ENCODE assay signal across 24 cellular contexts in the genomic region with DNA sequence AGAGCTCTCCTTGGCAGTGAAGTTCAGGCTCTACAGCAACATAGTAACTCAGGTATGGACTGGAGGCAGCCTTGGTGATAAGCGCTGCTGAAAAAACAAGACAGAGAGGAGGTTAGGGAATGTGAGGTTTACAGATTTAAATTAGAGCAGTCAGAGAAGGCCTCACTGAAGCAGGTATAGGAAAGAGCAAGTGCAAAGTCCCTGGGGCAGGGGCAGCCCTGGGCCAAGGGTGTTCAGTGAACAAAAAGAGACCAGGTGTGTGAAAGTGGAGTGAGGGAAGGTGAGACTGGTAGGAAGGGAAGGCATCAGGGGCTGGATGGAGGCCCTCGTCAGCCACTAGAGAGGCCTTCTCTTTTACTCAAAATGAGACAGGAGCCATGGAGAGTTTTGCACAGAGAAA.
"Had no signal": no experiment of that assay in that cellular context is flagged by ENCODE, and none has a peak within 500 bp of the region (broad histone marks: within the 10 kb centered on the region; RNA-seq: fewer than 3 reads in every experiment).

No MANE protein-coding gene starts in this region.

- H3K27ac ChIP-seq: dorsolateral prefrontal cortex, epithelial cell of prostate, esophagus squamous epithelium, gastrocnemius medialis, heart right ventricle, left lung had no signal

- H3K27me3 ChIP-seq: dorsolateral prefrontal cortex, esophagus squamous epithelium, gastrocnemius medialis, heart right ventricle, left lung had no signal

- DNase-seq: dermis blood vessel endothelial cell; dorsolateral prefrontal cortex; effector CD4-positive, alpha-beta T cell; effector memory CD8-positive, alpha-beta T cell; erythroblast; esophagus squamous epithelium; foreskin fibroblast; foreskin melanocyte; gastrocnemius medialis; glutamatergic neuron; head of caudate nucleus; heart right ventricle; hippocampal formation; left cardiac atrium; left lung; left ventricle myocardium superior; mammary epithelial cell; mucosa of descending colon had no signal

- H3K4me3 ChIP-seq: coronary artery, dorsolateral prefrontal cortex, esophagus squamous epithelium, gastrocnemius medialis, heart right ventricle, left lung, lung, mucosa of descending colon had no signal

- H3K4me3 Mint-ChIP-seq: effector memory CD8-positive, alpha-beta T cell; endodermal cell; memory B cell had no signal

- ATAC-seq: effector memory CD8-positive, alpha-beta T cell; esophagus mucosa; gastrocnemius medialis; mucosa of descending colon had no signal

- H3K9me3 Mint-ChIP-seq: effector memory CD8-positive, alpha-beta T cell; endodermal cell; memory B cell had no signal

- H3K36me3 ChIP-seq: gastrocnemius medialis, left lung had no signal

- H3K36me3 Mint-ChIP-seq: memory B cell had no signal

- H3K4me1 ChIP-seq: esophagus squamous epithelium, gastrocnemius medialis, left lung had no signal

- H3K27ac Mint-ChIP-seq: effector memory CD8-positive, alpha-beta T cell; memory B cell had no signal

- H3K4me1 Mint-ChIP-seq: endodermal cell, memory B cell had no signal

- H3K9me3 ChIP-seq: esophagus squamous epithelium, gastrocnemius medialis, heart right ventricle, left lung, mucosa of descending colon had no signal
